ENCODE assay signal across 1 cellular context in genomic region chr5:16784843-16785791, GRCh38.
TF ChIP-seq lines count a peak whose summit lies in the region.

No MANE protein-coding gene starts in this region.

TF ChIP-seq in H1, 55 proteins besides CTCF, POLR2A, EP300 and RAD21 (continued from another document):
- TF ChIP-seq, protein P1, sequence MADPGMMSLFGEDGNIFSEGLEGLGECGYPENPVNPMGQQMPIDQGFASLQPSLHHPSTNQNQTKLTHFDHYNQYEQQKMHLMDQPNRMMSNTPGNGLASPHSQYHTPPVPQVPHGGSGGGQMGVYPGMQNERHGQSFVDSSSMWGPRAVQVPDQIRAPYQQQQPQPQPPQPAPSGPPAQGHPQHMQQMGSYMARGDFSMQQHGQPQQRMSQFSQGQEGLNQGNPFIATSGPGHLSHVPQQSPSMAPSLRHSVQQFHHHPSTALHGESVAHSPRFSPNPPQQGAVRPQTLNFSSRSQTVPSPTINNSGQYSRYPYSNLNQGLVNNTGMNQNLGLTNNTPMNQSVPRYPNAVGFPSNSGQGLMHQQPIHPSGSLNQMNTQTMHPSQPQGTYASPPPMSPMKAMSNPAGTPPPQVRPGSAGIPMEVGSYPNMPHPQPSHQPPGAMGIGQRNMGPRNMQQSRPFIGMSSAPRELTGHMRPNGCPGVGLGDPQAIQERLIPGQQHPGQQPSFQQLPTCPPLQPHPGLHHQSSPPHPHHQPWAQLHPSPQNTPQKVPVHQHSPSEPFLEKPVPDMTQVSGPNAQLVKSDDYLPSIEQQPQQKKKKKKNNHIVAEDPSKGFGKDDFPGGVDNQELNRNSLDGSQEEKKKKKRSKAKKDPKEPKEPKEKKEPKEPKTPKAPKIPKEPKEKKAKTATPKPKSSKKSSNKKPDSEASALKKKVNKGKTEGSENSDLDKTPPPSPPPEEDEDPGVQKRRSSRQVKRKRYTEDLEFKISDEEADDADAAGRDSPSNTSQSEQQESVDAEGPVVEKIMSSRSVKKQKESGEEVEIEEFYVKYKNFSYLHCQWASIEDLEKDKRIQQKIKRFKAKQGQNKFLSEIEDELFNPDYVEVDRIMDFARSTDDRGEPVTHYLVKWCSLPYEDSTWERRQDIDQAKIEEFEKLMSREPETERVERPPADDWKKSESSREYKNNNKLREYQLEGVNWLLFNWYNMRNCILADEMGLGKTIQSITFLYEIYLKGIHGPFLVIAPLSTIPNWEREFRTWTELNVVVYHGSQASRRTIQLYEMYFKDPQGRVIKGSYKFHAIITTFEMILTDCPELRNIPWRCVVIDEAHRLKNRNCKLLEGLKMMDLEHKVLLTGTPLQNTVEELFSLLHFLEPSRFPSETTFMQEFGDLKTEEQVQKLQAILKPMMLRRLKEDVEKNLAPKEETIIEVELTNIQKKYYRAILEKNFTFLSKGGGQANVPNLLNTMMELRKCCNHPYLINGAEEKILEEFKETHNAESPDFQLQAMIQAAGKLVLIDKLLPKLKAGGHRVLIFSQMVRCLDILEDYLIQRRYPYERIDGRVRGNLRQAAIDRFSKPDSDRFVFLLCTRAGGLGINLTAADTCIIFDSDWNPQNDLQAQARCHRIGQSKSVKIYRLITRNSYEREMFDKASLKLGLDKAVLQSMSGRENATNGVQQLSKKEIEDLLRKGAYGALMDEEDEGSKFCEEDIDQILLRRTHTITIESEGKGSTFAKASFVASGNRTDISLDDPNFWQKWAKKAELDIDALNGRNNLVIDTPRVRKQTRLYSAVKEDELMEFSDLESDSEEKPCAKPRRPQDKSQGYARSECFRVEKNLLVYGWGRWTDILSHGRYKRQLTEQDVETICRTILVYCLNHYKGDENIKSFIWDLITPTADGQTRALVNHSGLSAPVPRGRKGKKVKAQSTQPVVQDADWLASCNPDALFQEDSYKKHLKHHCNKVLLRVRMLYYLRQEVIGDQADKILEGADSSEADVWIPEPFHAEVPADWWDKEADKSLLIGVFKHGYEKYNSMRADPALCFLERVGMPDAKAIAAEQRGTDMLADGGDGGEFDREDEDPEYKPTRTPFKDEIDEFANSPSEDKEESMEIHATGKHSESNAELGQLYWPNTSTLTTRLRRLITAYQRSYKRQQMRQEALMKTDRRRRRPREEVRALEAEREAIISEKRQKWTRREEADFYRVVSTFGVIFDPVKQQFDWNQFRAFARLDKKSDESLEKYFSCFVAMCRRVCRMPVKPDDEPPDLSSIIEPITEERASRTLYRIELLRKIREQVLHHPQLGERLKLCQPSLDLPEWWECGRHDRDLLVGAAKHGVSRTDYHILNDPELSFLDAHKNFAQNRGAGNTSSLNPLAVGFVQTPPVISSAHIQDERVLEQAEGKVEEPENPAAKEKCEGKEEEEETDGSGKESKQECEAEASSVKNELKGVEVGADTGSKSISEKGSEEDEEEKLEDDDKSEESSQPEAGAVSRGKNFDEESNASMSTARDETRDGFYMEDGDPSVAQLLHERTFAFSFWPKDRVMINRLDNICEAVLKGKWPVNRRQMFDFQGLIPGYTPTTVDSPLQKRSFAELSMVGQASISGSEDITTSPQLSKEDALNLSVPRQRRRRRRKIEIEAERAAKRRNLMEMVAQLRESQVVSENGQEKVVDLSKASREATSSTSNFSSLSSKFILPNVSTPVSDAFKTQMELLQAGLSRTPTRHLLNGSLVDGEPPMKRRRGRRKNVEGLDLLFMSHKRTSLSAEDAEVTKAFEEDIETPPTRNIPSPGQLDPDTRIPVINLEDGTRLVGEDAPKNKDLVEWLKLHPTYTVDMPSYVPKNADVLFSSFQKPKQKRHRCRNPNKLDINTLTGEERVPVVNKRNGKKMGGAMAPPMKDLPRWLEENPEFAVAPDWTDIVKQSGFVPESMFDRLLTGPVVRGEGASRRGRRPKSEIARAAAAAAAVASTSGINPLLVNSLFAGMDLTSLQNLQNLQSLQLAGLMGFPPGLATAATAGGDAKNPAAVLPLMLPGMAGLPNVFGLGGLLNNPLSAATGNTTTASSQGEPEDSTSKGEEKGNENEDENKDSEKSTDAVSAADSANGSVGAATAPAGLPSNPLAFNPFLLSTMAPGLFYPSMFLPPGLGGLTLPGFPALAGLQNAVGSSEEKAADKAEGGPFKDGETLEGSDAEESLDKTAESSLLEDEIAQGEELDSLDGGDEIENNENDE (IDR thresholded peaks at IDR 0.05; ENCODE audit: insufficient replicate concordance, low read length): no peak
- TF ChIP-seq HDAC2 (IDR thresholded peaks at IDR 0.05; ENCODE audit: borderline replicate concordance in 1 of 2, low read depth in 2 of 2, low read length in 2 of 2) (no peak), SRF (IDR thresholded peaks at IDR 0.05; ENCODE audit: low read depth, low read length) (no peak), SP4 (IDR thresholded peaks at IDR 0.05; ENCODE audit: low read length) (no peak)
TF ChIP-seq in H1: peak in this region for 0.
